ENCODE assay signal across 8 cellular contexts in genomic region chr2:98822301-98823164, GRCh38.
DNase-seq lines count a peak whose midpoint lies in the region; ATAC-seq and TF ChIP-seq lines count a peak whose summit lies in the region.

No MANE protein-coding gene starts in this region.

- H2AFZ ChIP-seq in ACC112 (ENCODE audit: low read length, unreplicated experiment) = peak overlapping the region; percentile 38

- no peaks in the 10 kb centered on the region for H3K4me1 ChIP-seq in ACC112 (ENCODE audit: control insufficient read depth, insufficient read depth, low read length, unreplicated experiment)
- no peaks in the 10 kb centered on the region for H3K4me1 ChIP-seq in mesodermal cell (ENCODE audit: control insufficient read depth, insufficient read depth, low read length, poor library complexity, severe bottlenecking)

- H3K9me3 Mint-ChIP-seq in activated CD4-positive, alpha-beta T cell treated with anti-CD3 and anti-CD28 coated beads, Interleukin-2, amount 10 ng/mL, durations not matched to agents 7 days and 5 days = peaks cover 2% of the 10 kb centered on the region

- no peak for ATAC-seq in HG03469 (IDR thresholded peaks at IDR 0.05; ENCODE audit: unreplicated experiment)

- no peaks in the 10 kb centered on the region for H3K79me2 ChIP-seq in ACC112 (ENCODE audit: control insufficient read depth, insufficient read depth, low read length, unreplicated experiment)

- peak overlapping the region; percentile 33 for H3K4me3 ChIP-seq in ACC112 (ENCODE audit: low read depth, low read length)
- peak overlapping the region; percentile 36 to 74 (median 57) for H3K4me3 ChIP-seq in dorsolateral prefrontal cortex
- peak overlapping the region; percentile 35 for H3K4me3 ChIP-seq in mesodermal cell (ENCODE audit: extremely low read depth, insufficient read depth, low read length, poor library complexity, severe bottlenecking)

- peak in 43 of 56 donors; percentile 8 to 51 (median 29) for TF ChIP-seq CTCF in dorsolateral prefrontal cortex (IDR thresholded peaks at IDR 0.05 in 54 of 56, conservative IDR thresholded peaks at IDR 0.05 in 2 of 56; ENCODE audit: low read depth in 1 of 56, partially characterized antibody in 56 of 56)

- H3K27me3 Mint-ChIP-seq in activated CD4-positive, alpha-beta T cell treated with anti-CD3 and anti-CD28 coated beads, Interleukin-2, amount 10 ng/mL, durations not matched to agents 7 days and 5 days = peaks cover 10% of the 10 kb centered on the region

- H3K27me3 ChIP-seq in ACC112 (ENCODE audit: insufficient read depth, low read length) (peaks cover 50% of the 10 kb centered on the region), dorsolateral prefrontal cortex (peaks cover 0 to 3% (median 0%) of the 10 kb centered on the region in 45 donors)

- H3K36me3 Mint-ChIP-seq in activated CD4-positive, alpha-beta T cell treated with anti-CD3 and anti-CD28 coated beads, Interleukin-2, amount 10 ng/mL, durations not matched to agents 7 days and 5 days (ENCODE audit: low read depth) = peaks cover 3% of the 10 kb centered on the region

- H3K9me3 ChIP-seq in mesodermal cell (ENCODE audit: control insufficient read depth, low read length) = no peaks in the 10 kb centered on the region

- no peak overlapping the region for H3K27ac Mint-ChIP-seq in activated CD4-positive, alpha-beta T cell treated with anti-CD3 and anti-CD28 coated beads, Interleukin-2, amount 10 ng/mL, durations not matched to agents 7 days and 5 days

- peak; percentile 58 for DNase-seq in activated CD4-positive, alpha-beta T cell treated with anti-CD3 and anti-CD28 coated beads, Interleukin-2, amount 10 ng/mL, durations not matched to agents 7 days and 5 days
- DNase-seq in dorsolateral prefrontal cortex = peak in 1 of 10 donors; percentile 52
- peak; percentile 37 for DNase-seq in stimulated activated CD8-positive, alpha-beta memory T cell treated with anti-CD3 and anti-CD28 coated beads, Interleukin-15, amount 100 ng/mL, for 24 hours (ENCODE audit: low read depth)
- DNase-seq in NK-92 (lab: John Stamatoyannopoulos, UW; ENCODE audit: unreplicated experiment) = no peak
- DNase-seq in GM19238 (ENCODE audit: insufficient read length, low spot score) = no peak

- H3K4me1 Mint-ChIP-seq in activated CD4-positive, alpha-beta T cell treated with anti-CD3 and anti-CD28 coated beads, Interleukin-2, amount 10 ng/mL, durations not matched to agents 7 days and 5 days = peaks cover 25% of the 10 kb centered on the region

- H3K36me3 ChIP-seq in ACC112 (ENCODE audit: insufficient read depth, low read length) (no peaks in the 10 kb centered on the region), mesodermal cell (ENCODE audit: control insufficient read depth, insufficient read depth, low read length) (no peaks in the 10 kb centered on the region)

- H3K27ac ChIP-seq in ACC112 (ENCODE audit: low read depth, low read length) = no peak overlapping the region
- H3K27ac ChIP-seq in dorsolateral prefrontal cortex = peak overlapping the region in 57 of 59 donors; percentile 11 to 87 (median 74)
- no peak overlapping the region for H3K27ac ChIP-seq in mesodermal cell (ENCODE audit: low read depth, low read length, severe bottlenecking)

- WGBS in mesodermal cell (ENCODE audit: insufficient coverage in 2 of 2), 2 experiments = 22 to 24% methylated on average over 75 to 111 of the region's 117 CpGs

- CTCF ChIA-PET in activated CD4-positive, alpha-beta T cell treated with anti-CD3 and anti-CD28 coated beads, Interleukin-2, amount 10 ng/mL, durations not matched to agents 7 days and 5 days (lab: Charles Lee) = interaction anchor here (0.6 to 2.5 kb wide), 19 partner anchors 9 to 358 kb away, joined by 3 to 8 read pairs (median 4); no protein-coding TSS in a partner anchor

- POLR2A ChIA-PET in activated CD4-positive, alpha-beta T cell treated with anti-CD3 and anti-CD28 coated beads, Interleukin-2, amount 10 ng/mL, durations not matched to agents 7 days and 5 days (lab: Charles Lee) = interaction anchor here (1.4 kb wide), 1 partner anchor 51 kb away, joined by 3 read pairs; no protein-coding TSS in a partner anchor

- intact Hi-C loops in dorsolateral prefrontal cortex (cut with DNase I) = loop anchor here in 1 of 2 donors (5.0 kb wide), 1 partner anchor 55 kb away; no protein-coding TSS in a partner anchor

- H3K4me3 Mint-ChIP-seq in activated CD4-positive, alpha-beta T cell treated with anti-CD3 and anti-CD28 coated beads, Interleukin-2, amount 10 ng/mL, durations not matched to agents 7 days and 5 days = peak overlapping the region; percentile 59

Comparison
In these comparisons a context has a peak if more than half of its experiments do, and no peak if none do; other contexts are left out.
1. H3K27ac ChIP-seq: peak in dorsolateral prefrontal cortex (57 of 59); none in ACC112 (single experiment) and mesodermal cell (single experiment).
2. DNase-seq: peak in activated CD4-positive, alpha-beta T cell treated with anti-CD3 and anti-CD28 coated beads, Interleukin-2, amount 10 ng/mL, durations not matched to agents 7 days and 5 days (single experiment) and stimulated activated CD8-positive, alpha-beta memory T cell treated with anti-CD3 and anti-CD28 coated beads, Interleukin-15, amount 100 ng/mL, for 24 hours (single experiment); none in NK-92 (single experiment) and GM19238 (single experiment).
3. Peak in every context shown above with its lines, with median percentiles within 50 percentile points of each other: H3K4me3 ChIP-seq.